Comparison of ENCODE assay signal across 9 cellular contexts in the genomic region with DNA sequence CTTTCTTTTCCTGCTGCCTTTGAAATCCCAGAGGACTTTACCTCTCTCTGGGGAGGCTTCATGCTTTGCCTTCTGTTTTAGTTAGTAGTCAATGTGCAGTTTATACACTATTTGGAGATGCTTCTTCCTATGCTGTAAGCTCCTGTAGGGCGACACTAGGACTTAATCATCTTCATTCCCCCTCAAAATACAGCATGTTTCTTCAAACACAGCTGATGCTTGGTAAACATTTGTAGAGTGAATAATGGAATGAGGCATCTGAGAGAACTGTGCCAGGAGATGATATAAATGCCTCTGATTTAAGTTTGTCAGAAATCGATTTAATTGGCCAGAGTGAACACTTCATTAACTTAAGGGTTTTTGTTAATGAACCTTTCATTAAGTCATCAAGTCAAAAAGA. TPM values are rescaled to one million over a fixed set of nuclear protein-coding genes. Genes with fewer than 3 reads are reported as not detected.
"Had no signal": no experiment of that assay in that cellular context is flagged by ENCODE, and none has a peak within 500 bp of the region (broad histone marks: within the 10 kb centered on the region; RNA-seq: fewer than 3 reads in every experiment).

No MANE protein-coding gene starts in this region.

- H2AFZ ChIP-seq: GM23248 had no signal

- H3K4me3 Mint-ChIP-seq: IgD-negative memory B cell had no signal

- DNase-seq: GM23248, GOT3, H7, KBM-7 had no signal

- H3K36me3 ChIP-seq: HAP-1 had no signal

- H3K27ac Mint-ChIP-seq: IgD-negative memory B cell had no signal

- H3K9me3 Mint-ChIP-seq: IgD-negative memory B cell had no signal

- H3K4me1 Mint-ChIP-seq: IgD-negative memory B cell had no signal

- FAIRE-seq: HTR-8/SVneo had no signal

- H3K4me3 ChIP-seq: GM23248, HAP-1 had no signal

- H3K9ac ChIP-seq: GM23248 had no signal

- H3K36me3 Mint-ChIP-seq: IgD-negative memory B cell had no signal

- H3K9me3 ChIP-seq: HAP-1 had no signal

- H3K27ac ChIP-seq: GM23248 had no signal

- H3K27me3 Mint-ChIP-seq: IgD-negative memory B cell had no signal

RNA-seq across cellular contexts. Expression of a gene that starts 43.4 kb away (rescaled TPM):
- total RNA-seq: GM23248, H4, H7, HT-29 had no signal
- polyA plus RNA-seq: GM23248, IgD-negative memory B cell had no signal
